ENCODE assay signal across 23 cellular contexts in genomic region chr1:157069596-157069995, GRCh38. TPM values are rescaled to one million over a fixed set of nuclear protein-coding genes. Genes with fewer than 3 reads are reported as not detected.
"Had no signal": no experiment of that assay in that cellular context is flagged by ENCODE, and none has a peak within 500 bp of the region (broad histone marks: within the 10 kb centered on the region; RNA-seq: fewer than 3 reads in every experiment).

No MANE protein-coding gene starts in this region.

- H3K9me3 ChIP-seq: spleen, thoracic aorta, upper lobe of left lung had no signal

- H3K27me3 ChIP-seq: upper lobe of left lung had no signal

- DNase-seq: activated B cell treated with CpG ODN at 0.5 μM for 24 hours; activated CD4-positive, alpha-beta memory T cell treated with anti-CD3 and anti-CD28 coated beads for 36 hours; activated CD4-positive, alpha-beta T cell treated with anti-CD3 and anti-CD28 coated beads for 4 hours; activated naive CD8-positive, alpha-beta T cell treated with anti-CD3 and anti-CD28 coated beads, Interleukin-2, amount 10 ng/mL, durations not matched to agents 7 days and 5 days; activated T-cell treated with anti-CD3 and anti-CD28 coated beads for 4 hours; amygdala; dermis blood vessel endothelial cell; effector memory CD8-positive, alpha-beta T cell; foreskin melanocyte; hypothalamus; midbrain; spleen; stimulated activated naive B cell treated with anti-CD40 and anti-IgM and Interleukin-4, amounts not matched to agents 10 μg/mL and 1 μg/mL and 100 μg/mL, for 72 hours; upper lobe of left lung had no signal

- H3K27ac ChIP-seq: cardiac muscle cell, spleen, thoracic aorta, upper lobe of left lung had no signal

- H3K36me3 ChIP-seq: cardiac muscle cell, spleen, thoracic aorta, upper lobe of left lung had no signal

- H3K4me3 ChIP-seq: cardiac muscle cell, lung, spleen, thoracic aorta, upper lobe of left lung had no signal

RNA-seq across cellular contexts. Expression of gene ETV3L, which starts 30.0 kb away (rescaled TPM):
- total RNA-seq: activated B cell treated with CpG ODN at 0.5 μM for 24 hours; activated CD4-positive, alpha-beta memory T cell treated with anti-CD3 and anti-CD28 coated beads for 36 hours; activated naive CD8-positive, alpha-beta T cell treated with anti-CD3 and anti-CD28 coated beads, Interleukin-2, amount 10 ng/mL, durations not matched to agents 7 days and 5 days; cardiac muscle cell; dermis blood vessel endothelial cell; fibroblast of lung; left lobe of liver; lung; osteoblast; pulmonary artery endothelial cell; sciatic nerve; spleen; thoracic aorta; upper lobe of left lung had no signal
- polyA plus RNA-seq: cardiac muscle cell, fibroblast of lung, keratinocyte, spleen had no signal
